In the genomic region with DNA sequence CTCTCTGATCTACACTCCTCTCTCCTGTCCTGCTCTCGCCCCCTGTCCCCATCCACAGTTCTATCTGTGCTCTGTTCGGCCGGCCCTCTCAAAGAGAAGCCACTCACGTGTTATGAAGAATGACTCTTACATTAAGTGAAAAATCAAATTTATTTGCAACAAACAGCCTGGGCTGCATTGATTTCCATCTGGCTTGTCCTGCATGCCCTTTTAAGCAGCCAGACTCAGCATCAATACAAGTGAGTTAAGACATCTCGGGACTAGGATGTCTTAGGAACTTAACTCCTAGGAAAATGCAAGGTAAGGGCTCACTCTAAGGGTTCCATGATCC, we compare ENCODE assay signal across 18 cellular contexts.
DNase-seq lines count a peak whose midpoint lies in the region; ATAC-seq and TF ChIP-seq lines count a peak whose summit lies in the region.
"Had no signal": no experiment of that assay in that cellular context is flagged by ENCODE, and none has a peak within 500 bp of the region (broad histone marks: within the 10 kb centered on the region; RNA-seq: fewer than 3 reads in every experiment).

No MANE protein-coding gene starts in this region.

- no peaks in the 10 kb centered on the region for H3K36me3 Mint-ChIP-seq in activated T-helper 2 cell treated with anti-CD3 and anti-CD28 coated beads, Interferon-gamma antibody, Interleukin-2, Interleukin-4, amounts not matched to agents 10 μg/mL and 5 μg/mL and 100 μg/mL, durations not matched to agents 14 hours and 24 hours and 36 hours (ENCODE audit: low read depth)

- no peaks in the 10 kb centered on the region for H3K9me3 ChIP-seq in HUES6 (ENCODE audit: control insufficient read depth, insufficient read depth, low read depth, low read length)
- H3K9me3 ChIP-seq: A549 had no signal

- H3K27me3 ChIP-seq in HUES6 (ENCODE audit: control insufficient read depth, insufficient read depth, low read length) (no peaks in the 10 kb centered on the region), mesendoderm (ENCODE audit: insufficient read depth, low read length, poor library complexity) (no peaks in the 10 kb centered on the region)

- H3K27ac ChIP-seq in HUES6 (ENCODE audit: low read depth, low read length) (no peak overlapping the region), mesendoderm (ENCODE audit: low read depth, low read length) (no peak overlapping the region)
- H3K27ac ChIP-seq: A549, KMS-11, RWPE1 had no signal

- H3K36me3 ChIP-seq in HUES6 (ENCODE audit: control insufficient read depth, insufficient read depth, low read length) (no peaks in the 10 kb centered on the region), mesendoderm (ENCODE audit: control insufficient read depth, insufficient read depth, low read length) (no peaks in the 10 kb centered on the region)

- no peak for ATAC-seq in HG02885 (IDR thresholded peaks at IDR 0.05; ENCODE audit: poor library complexity, unreplicated experiment)
- ATAC-seq: A549, HepG2 had no signal

- intact Hi-C loops in activated T-helper 2 cell treated with anti-CD3 and anti-CD28 coated beads, Interferon-gamma antibody, Interleukin-2, Interleukin-4, amounts not matched to agents 10 μg/mL and 5 μg/mL and 100 μg/mL, durations not matched to agents 14 hours and 24 hours and 36 hours (cut with micrococcal nuclease) = no loop called here

- no peaks in the 10 kb centered on the region for H3K4me1 Mint-ChIP-seq in activated T-helper 2 cell treated with anti-CD3 and anti-CD28 coated beads, Interferon-gamma antibody, Interleukin-2, Interleukin-4, amounts not matched to agents 10 μg/mL and 5 μg/mL and 100 μg/mL, durations not matched to agents 14 hours and 24 hours and 36 hours (ENCODE audit: low read depth)

- peaks cover 2% of the 10 kb centered on the region for H3K27me3 Mint-ChIP-seq in activated T-helper 2 cell treated with anti-CD3 and anti-CD28 coated beads, Interferon-gamma antibody, Interleukin-2, Interleukin-4, amounts not matched to agents 10 μg/mL and 5 μg/mL and 100 μg/mL, durations not matched to agents 14 hours and 24 hours and 36 hours (ENCODE audit: low read depth)

- no peak overlapping the region for H3K4me3 Mint-ChIP-seq in activated T-helper 2 cell treated with anti-CD3 and anti-CD28 coated beads, Interferon-gamma antibody, Interleukin-2, Interleukin-4, amounts not matched to agents 10 μg/mL and 5 μg/mL and 100 μg/mL, durations not matched to agents 14 hours and 24 hours and 36 hours (ENCODE audit: low read depth)
- H3K4me3 Mint-ChIP-seq: HFFc6 had no signal

- H3K4me3 ChIP-seq in HUES6 (ENCODE audit: low read depth, low read length) (peak overlapping the region; percentile 1; the same call in 1 of the 2 replicates), choroid plexus epithelial cell (ENCODE audit: low read depth, low read length) (peak overlapping the region; percentile 16), mesendoderm (ENCODE audit: low read length) (no peak overlapping the region)
- H3K4me3 ChIP-seq: A549 had no signal

- no peak overlapping the region for H3K4ac ChIP-seq in mesendoderm (ENCODE audit: low read depth, low read length)

- H2BK15ac ChIP-seq in mesendoderm (replicated peaks; ENCODE audit: low read depth) = no peak overlapping the region

- peak overlapping the region; percentile 62 for H3K56ac ChIP-seq in mesendoderm (ENCODE audit: low read length)

- H2BK120ac ChIP-seq in mesendoderm (ENCODE audit: low read depth, low read length) = no peak overlapping the region

- H3K9me3 Mint-ChIP-seq in activated T-helper 2 cell treated with anti-CD3 and anti-CD28 coated beads, Interferon-gamma antibody, Interleukin-2, Interleukin-4, amounts not matched to agents 10 μg/mL and 5 μg/mL and 100 μg/mL, durations not matched to agents 14 hours and 24 hours and 36 hours = no peaks in the 10 kb centered on the region
- H3K9me3 Mint-ChIP-seq: HFFc6 had no signal

- no CpG with 5 or more reads among the region's 5 CpGs for WGBS in mesendoderm (ENCODE audit: extremely low coverage, insufficient coverage, low lambda C conversion rate)

- DNase-seq in choroid plexus epithelial cell (ENCODE audit: low read depth) = no peak
- DNase-seq in mesendoderm = no peak
- peak; percentile 49 for DNase-seq in retina
- no peak for DNase-seq in HEK293T (ENCODE audit: extremely low spot score)
- no peak for DNase-seq in NCI-H526 (lab: John Stamatoyannopoulos, UW)
- no peak for DNase-seq in activated T-helper 2 cell treated with anti-CD3 and anti-CD28 coated beads, Interferon-gamma antibody, Interleukin-2, Interleukin-4, amounts not matched to agents 10 μg/mL and 5 μg/mL and 100 μg/mL, durations not matched to agents 14 hours and 24 hours and 36 hours (ENCODE audit: low spot score)
- DNase-seq: DMS79, GOT3, HFFc6, NCI-H1092, NCI-H2107, NCI-H345 had no signal

- H2AK5ac ChIP-seq in mesendoderm (ENCODE audit: low read length) = no peak overlapping the region

- TF ChIP-seq CTCF in choroid plexus epithelial cell (conservative IDR thresholded peaks at IDR 0.05; ENCODE audit: low read depth, low read length) = no peak

- H3K4me1 ChIP-seq in HUES6 (ENCODE audit: control insufficient read depth, insufficient read depth, low read length) (peaks cover 25% of the 10 kb centered on the region), mesendoderm (ENCODE audit: control insufficient read depth, low read depth, low read length) (peaks cover 10% of the 10 kb centered on the region)

- H3K23ac ChIP-seq in mesendoderm (ENCODE audit: low read length) = no peak overlapping the region

- H4K5ac ChIP-seq in mesendoderm (ENCODE audit: low read length) = no peak overlapping the region

- no peak overlapping the region for H3K18ac ChIP-seq in mesendoderm (ENCODE audit: low read length)

- H3K79me2 ChIP-seq in mesendoderm (ENCODE audit: control insufficient read depth, insufficient read depth, low read length) = no peaks in the 10 kb centered on the region

- no peak overlapping the region for H2BK5ac ChIP-seq in mesendoderm (ENCODE audit: low read length)

- H3K79me1 ChIP-seq in mesendoderm (ENCODE audit: low read length) = no peaks in the 10 kb centered on the region

- no peak overlapping the region for H4K8ac ChIP-seq in mesendoderm (ENCODE audit: low read depth, low read length)

- no peak overlapping the region for H3K9ac ChIP-seq in HUES6 (ENCODE audit: low read length)
- H3K9ac ChIP-seq in mesendoderm (ENCODE audit: low read length) = peak overlapping the region; percentile 26
- H3K9ac ChIP-seq: KMS-11 had no signal

- peak overlapping the region; percentile 19 for H3K4me2 ChIP-seq in mesendoderm (ENCODE audit: low read length)
- H3K4me2 ChIP-seq: A549, KMS-11 had no signal

- POLR2A ChIA-PET in HEK293T (lab: Yijun Ruan, JAX) = no interaction called here

- CTCF ChIA-PET in HEK293T (lab: Yijun Ruan, JAX) = no interaction called here

- no peak overlapping the region for H3K27ac Mint-ChIP-seq in activated T-helper 2 cell treated with anti-CD3 and anti-CD28 coated beads, Interferon-gamma antibody, Interleukin-2, Interleukin-4, amounts not matched to agents 10 μg/mL and 5 μg/mL and 100 μg/mL, durations not matched to agents 14 hours and 24 hours and 36 hours
- H3K27ac Mint-ChIP-seq: HFFc6 had no signal

TF ChIP-seq in HEK293T, 16 proteins besides CTCF, POLR2A, EP300 and RAD21:
- no peak for TF ChIP-seq FOXK2 (IDR thresholded peaks at IDR 0.05)
- TF ChIP-seq SP1 (IDR thresholded peaks at IDR 0.05) = no peak
- TF ChIP-seq L3MBTL2 (conservative IDR thresholded peaks at IDR 0.05) = no peak
- no peak for TF ChIP-seq HDGF (IDR thresholded peaks at IDR 0.05; ENCODE audit: borderline replicate concordance)
- no peak for TF ChIP-seq FOXM1 (IDR thresholded peaks at IDR 0.05; ENCODE audit: borderline replicate concordance)
- no peak for TF ChIP-seq TARDBP (IDR thresholded peaks at IDR 0.05)
- TF ChIP-seq FOXA1 (IDR thresholded peaks at IDR 0.05) = no peak
- TF ChIP-seq ARNT (IDR thresholded peaks at IDR 0.05) = no peak
- TF ChIP-seq CTBP1 (IDR thresholded peaks at IDR 0.05; ENCODE audit: borderline replicate concordance) = no peak
- no peak for TF ChIP-seq ZNF384 (IDR thresholded peaks at IDR 0.05)
- TF ChIP-seq, protein P1, sequence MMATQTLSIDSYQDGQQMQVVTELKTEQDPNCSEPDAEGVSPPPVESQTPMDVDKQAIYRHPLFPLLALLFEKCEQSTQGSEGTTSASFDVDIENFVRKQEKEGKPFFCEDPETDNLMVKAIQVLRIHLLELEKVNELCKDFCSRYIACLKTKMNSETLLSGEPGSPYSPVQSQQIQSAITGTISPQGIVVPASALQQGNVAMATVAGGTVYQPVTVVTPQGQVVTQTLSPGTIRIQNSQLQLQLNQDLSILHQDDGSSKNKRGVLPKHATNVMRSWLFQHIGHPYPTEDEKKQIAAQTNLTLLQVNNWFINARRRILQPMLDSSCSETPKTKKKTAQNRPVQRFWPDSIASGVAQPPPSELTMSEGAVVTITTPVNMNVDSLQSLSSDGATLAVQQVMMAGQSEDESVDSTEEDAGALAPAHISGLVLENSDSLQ (IDR thresholded peaks at IDR 0.05) = no peak
- no peak for TF ChIP-seq NFRKB (IDR thresholded peaks at IDR 0.05)
- TF ChIP-seq SUZ12 (IDR thresholded peaks at IDR 0.05) = no peak
- TF ChIP-seq ELF4 (IDR thresholded peaks at IDR 0.05) = no peak
